In the genomic region with DNA sequence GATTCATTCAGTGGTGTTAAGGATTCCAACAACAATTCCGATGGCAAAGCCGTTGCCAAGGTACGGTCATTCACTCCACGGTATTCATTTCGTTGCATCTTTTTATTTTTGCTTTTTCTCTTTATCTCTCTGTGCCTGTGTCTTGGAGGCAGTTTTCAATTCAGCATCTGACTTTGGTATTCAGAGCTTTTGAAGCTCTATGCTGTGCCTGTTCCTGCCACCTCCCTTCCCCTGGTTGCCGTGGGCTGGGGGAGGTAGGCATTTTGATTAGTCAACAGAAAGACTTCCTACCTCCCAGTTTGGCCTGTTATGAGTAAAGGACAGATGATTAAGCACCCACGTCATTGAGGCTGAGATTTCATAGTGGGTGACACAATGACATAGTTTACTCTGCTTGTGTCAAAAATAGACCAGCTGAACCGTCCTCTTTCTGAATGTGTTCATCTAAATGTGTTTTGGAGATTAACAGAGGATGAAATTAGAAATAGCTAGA, we compare ENCODE assay signal across 8 cellular contexts.
A peak's percentile ranks its signal among the peaks of the same experiment; 100 is the strongest.
DNase-seq lines count a peak whose midpoint lies in the region; ATAC-seq, FAIRE-seq and TF ChIP-seq lines count a peak whose summit lies in the region.

No MANE protein-coding gene starts in this region.

- H3K9me3 ChIP-seq in SJSA1 (replicated peaks): no peaks in the 10 kb centered on the region
- H3K9me3 ChIP-seq in adrenal gland (replicated peaks in 1 of 3): no peaks in the 10 kb centered on the region

- intact Hi-C loops in adrenal gland (cut with DNase I): no loop called here

- FAIRE-seq in islet of Langerhans (lab: Jason Lieb, UNC): peak; percentile 49

- peaks cover 66% of the 10 kb centered on the region for H3K4me1 ChIP-seq in SJSA1 (replicated peaks)
- peaks cover 19 to 64% of the 10 kb centered on the region in 2 donors for H3K4me1 ChIP-seq in adrenal gland (replicated peaks in 1 of 2)

- peak; percentile 16 to 20 for TF ChIP-seq POLR2A in adrenal gland (IDR thresholded peaks at IDR 0.05)

- TF ChIP-seq CTCF in adrenal gland (IDR thresholded peaks at IDR 0.05): no peak

- ATAC-seq in GM18508 (IDR thresholded peaks at IDR 0.05; ENCODE audit: insufficient read depth, unreplicated experiment): peak; percentile 48
- peak; percentile 40 for ATAC-seq in HG02870 (IDR thresholded peaks at IDR 0.05; ENCODE audit: unreplicated experiment)
- ATAC-seq in left lobe of liver: no peak

- H3K4me3 ChIP-seq in SJSA1: peak overlapping the region; percentile 46
- peak overlapping the region in 1 of 4 donors; percentile 58 for H3K4me3 ChIP-seq in adrenal gland

- H3K27ac ChIP-seq in SJSA1 (peak overlapping the region; percentile 84), adrenal gland (peak overlapping the region in 3 of 5 donors; percentile 35 to 85 (median 85))

- peaks cover 55% of the 10 kb centered on the region for H3K36me3 ChIP-seq in SJSA1
- peaks cover 0 to 10% of the 10 kb centered on the region in 2 donors for H3K36me3 ChIP-seq in adrenal gland (replicated peaks in 1 of 2)

- WGBS in adrenal gland, 4 donors: 36 to 39% (median 37%) methylated on average over 8 of the region's 8 CpGs

- H3K27me3 ChIP-seq in SJSA1 (replicated peaks): no peaks in the 10 kb centered on the region
- no peaks in the 10 kb centered on the region for H3K27me3 ChIP-seq in adrenal gland

- DNase-seq in SJSA1 (ENCODE audit: low read depth in 1 of 2, low spot score in 2 of 2): peak; percentile 90 to 94
- DNase-seq in adrenal gland: peak; percentile 44 to 81 (median 68)
- DNase-seq in stimulated activated CD4-positive, alpha-beta T cell treated with anti-CD3 and anti-CD28 coated beads, Interleukin-1b, Interleukin-23, amount 100 ng/mL, for 1 hour (ENCODE audit: low read depth in 2 of 2): peak; percentile 38 to 39
- DNase-seq in NCI-H187 (lab: John Stamatoyannopoulos, UW): no peak
- no peak for DNase-seq in left lobe of liver (ENCODE audit: low spot score)

Comparison
In these comparisons a context has a peak if more than half of its experiments do, and no peak if none do; other contexts are left out.
1. DNase-seq: peak in SJSA1 (2 of 2), adrenal gland (7 of 7) and stimulated activated CD4-positive, alpha-beta T cell treated with anti-CD3 and anti-CD28 coated beads, Interleukin-1b, Interleukin-23, amount 100 ng/mL, for 1 hour (2 of 2); none in NCI-H187 (0 of 2) and left lobe of liver (single experiment).